ENCODE assay signal across 1 cellular context in the genomic region with DNA sequence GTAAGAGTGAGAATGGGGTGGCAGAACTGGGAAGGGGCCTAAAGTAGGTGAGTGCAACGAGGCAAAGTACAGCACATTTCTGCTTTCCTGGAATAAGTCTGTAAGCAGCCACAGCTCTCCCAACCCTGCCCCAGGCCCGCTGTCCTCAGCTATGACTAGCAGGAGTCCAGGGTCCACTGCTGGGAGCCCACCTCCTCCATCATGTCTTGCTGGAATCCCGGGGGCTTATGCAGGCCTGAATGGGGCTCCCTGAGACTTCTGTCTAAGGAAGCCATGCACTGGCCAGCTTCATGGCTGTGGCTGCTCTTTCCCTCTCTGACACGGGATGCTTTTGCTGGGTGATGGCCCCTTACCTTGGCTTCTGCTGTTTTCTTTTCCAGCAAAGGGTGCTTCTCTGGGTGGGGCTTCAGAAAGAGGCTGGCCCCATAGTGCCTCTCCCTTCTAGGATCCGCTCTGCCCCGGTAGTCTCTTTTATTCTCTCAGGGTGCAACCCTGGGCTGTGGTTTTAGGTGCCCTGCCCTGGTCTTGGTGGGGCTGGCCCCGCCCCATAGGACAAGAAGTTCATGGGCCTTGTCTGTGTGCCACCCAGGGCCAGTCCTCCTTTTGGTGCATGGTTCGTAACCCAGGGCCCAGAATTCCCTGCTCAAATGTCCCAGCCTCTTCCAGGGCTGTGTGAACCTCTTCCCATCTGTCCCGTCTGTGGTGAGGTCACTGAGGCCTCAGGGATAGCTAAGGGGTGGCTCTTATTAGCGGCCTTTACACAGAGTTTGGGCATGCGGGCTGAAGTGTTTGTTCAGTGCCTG.
A peak's percentile ranks its signal among the peaks of the same experiment; 100 is the strongest.
TF ChIP-seq lines count a peak whose summit lies in the region.

No MANE protein-coding gene starts in this region.

TF ChIP-seq in HepG2, 621 proteins besides CTCF, POLR2A, EP300 and RAD21 (continued from another document and continues in another):
- TF ChIP-seq, protein P1, sequence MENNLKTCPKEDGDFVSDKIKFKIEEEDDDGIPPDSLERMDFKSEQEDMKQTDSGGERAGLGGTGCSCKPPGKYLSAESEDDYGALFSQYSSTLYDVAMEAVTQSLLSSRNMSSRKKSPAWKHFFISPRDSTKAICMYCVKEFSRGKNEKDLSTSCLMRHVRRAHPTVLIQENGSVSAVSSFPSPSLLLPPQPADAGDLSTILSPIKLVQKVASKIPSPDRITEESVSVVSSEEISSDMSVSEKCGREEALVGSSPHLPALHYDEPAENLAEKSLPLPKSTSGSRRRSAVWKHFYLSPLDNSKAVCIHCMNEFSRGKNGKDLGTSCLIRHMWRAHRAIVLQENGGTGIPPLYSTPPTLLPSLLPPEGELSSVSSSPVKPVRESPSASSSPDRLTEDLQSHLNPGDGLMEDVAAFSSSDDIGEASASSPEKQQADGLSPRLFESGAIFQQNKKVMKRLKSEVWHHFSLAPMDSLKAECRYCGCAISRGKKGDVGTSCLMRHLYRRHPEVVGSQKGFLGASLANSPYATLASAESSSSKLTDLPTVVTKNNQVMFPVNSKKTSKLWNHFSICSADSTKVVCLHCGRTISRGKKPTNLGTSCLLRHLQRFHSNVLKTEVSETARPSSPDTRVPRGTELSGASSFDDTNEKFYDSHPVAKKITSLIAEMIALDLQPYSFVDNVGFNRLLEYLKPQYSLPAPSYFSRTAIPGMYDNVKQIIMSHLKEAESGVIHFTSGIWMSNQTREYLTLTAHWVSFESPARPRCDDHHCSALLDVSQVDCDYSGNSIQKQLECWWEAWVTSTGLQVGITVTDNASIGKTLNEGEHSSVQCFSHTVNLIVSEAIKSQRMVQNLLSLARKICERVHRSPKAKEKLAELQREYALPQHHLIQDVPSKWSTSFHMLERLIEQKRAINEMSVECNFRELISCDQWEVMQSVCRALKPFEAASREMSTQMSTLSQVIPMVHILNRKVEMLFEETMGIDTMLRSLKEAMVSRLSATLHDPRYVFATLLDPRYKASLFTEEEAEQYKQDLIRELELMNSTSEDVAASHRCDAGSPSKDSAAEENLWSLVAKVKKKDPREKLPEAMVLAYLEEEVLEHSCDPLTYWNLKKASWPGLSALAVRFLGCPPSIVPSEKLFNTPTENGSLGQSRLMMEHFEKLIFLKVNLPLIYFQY (CRISPR knock-in tag; IDR thresholded peaks at IDR 0.05; ENCODE audit: borderline replicate concordance): no peak
- TF ChIP-seq ZNF17 (CRISPR knock-in tag; IDR thresholded peaks at IDR 0.05): no peak
- TF ChIP-seq CC2D1A (CRISPR knock-in tag; IDR thresholded peaks at IDR 0.05): no peak
- TF ChIP-seq RORA (CRISPR knock-in tag; IDR thresholded peaks at IDR 0.05): no peak
- TF ChIP-seq KLF15 (CRISPR knock-in tag; IDR thresholded peaks at IDR 0.05; ENCODE audit: borderline replicate concordance): 0 out of 2 replicates have a peak, but pooled peaks have one; percentile 59
- no peak for TF ChIP-seq ELF3 (CRISPR knock-in tag; IDR thresholded peaks at IDR 0.05)
- TF ChIP-seq NR2F6 (IDR thresholded peaks at IDR 0.05): no peak
- TF ChIP-seq NR2F6 (CRISPR knock-in tag; IDR thresholded peaks at IDR 0.05): no peak
- TF ChIP-seq MYC (CRISPR knock-in tag; IDR thresholded peaks at IDR 0.05; ENCODE audit: borderline replicate concordance): peak; percentile 28; the same call in 1 of the 2 replicates
- no peak for TF ChIP-seq ARHGAP35 (CRISPR knock-in tag; IDR thresholded peaks at IDR 0.05; ENCODE audit: borderline replicate concordance)
- no peak for TF ChIP-seq HIVEP1 (CRISPR knock-in tag; IDR thresholded peaks at IDR 0.05)
- TF ChIP-seq ZC3H4 (CRISPR knock-in tag; IDR thresholded peaks at IDR 0.05; ENCODE audit: borderline replicate concordance): no peak
- TF ChIP-seq ZNF296 (CRISPR knock-in tag; conservative IDR thresholded peaks at IDR 0.05): no peak
- peak; percentile 59; the same call in 1 of the 2 replicates for TF ChIP-seq SMAD1 (CRISPR knock-in tag; IDR thresholded peaks at IDR 0.05; ENCODE audit: borderline replicate concordance, low read depth)
- 0 out of 2 replicates have a peak, but pooled peaks have one; percentile 23 for TF ChIP-seq ZNF263 (CRISPR knock-in tag; IDR thresholded peaks at IDR 0.05)
- TF ChIP-seq YEATS4 (CRISPR knock-in tag; IDR thresholded peaks at IDR 0.05; ENCODE audit: borderline replicate concordance): no peak; the same call in 1 of the 2 replicates
- TF ChIP-seq, protein P2, sequence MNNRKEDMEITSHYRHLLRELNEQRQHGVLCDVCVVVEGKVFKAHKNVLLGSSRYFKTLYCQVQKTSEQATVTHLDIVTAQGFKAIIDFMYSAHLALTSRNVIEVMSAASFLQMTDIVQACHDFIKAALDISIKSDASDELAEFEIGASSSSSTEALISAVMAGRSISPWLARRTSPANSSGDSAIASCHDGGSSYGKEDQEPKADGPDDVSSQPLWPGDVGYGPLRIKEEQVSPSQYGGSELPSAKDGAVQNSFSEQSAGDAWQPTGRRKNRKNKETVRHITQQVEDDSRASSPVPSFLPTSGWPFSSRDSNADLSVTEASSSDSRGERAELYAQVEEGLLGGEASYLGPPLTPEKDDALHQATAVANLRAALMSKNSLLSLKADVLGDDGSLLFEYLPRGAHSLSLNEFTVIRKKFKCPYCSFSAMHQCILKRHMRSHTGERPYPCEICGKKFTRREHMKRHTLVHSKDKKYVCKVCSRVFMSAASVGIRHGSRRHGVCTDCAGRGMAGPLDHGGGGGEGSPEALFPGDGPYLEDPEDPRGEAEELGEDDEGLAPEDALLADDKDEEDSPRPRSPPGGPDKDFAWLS (CRISPR knock-in tag; IDR thresholded peaks at IDR 0.05; ENCODE audit: borderline replicate concordance): peak; percentile 34; the same call in 1 of the 2 replicates
- TF ChIP-seq EED (CRISPR knock-in tag; IDR thresholded peaks at IDR 0.05): no peak
- TF ChIP-seq, protein P3, sequence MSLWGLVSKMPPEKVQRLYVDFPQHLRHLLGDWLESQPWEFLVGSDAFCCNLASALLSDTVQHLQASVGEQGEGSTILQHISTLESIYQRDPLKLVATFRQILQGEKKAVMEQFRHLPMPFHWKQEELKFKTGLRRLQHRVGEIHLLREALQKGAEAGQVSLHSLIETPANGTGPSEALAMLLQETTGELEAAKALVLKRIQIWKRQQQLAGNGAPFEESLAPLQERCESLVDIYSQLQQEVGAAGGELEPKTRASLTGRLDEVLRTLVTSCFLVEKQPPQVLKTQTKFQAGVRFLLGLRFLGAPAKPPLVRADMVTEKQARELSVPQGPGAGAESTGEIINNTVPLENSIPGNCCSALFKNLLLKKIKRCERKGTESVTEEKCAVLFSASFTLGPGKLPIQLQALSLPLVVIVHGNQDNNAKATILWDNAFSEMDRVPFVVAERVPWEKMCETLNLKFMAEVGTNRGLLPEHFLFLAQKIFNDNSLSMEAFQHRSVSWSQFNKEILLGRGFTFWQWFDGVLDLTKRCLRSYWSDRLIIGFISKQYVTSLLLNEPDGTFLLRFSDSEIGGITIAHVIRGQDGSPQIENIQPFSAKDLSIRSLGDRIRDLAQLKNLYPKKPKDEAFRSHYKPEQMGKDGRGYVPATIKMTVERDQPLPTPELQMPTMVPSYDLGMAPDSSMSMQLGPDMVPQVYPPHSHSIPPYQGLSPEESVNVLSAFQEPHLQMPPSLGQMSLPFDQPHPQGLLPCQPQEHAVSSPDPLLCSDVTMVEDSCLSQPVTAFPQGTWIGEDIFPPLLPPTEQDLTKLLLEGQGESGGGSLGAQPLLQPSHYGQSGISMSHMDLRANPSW (CRISPR knock-in tag; IDR thresholded peaks at IDR 0.05; ENCODE audit: borderline replicate concordance): no peak
- no peak for TF ChIP-seq ZNF382 (CRISPR knock-in tag; IDR thresholded peaks at IDR 0.05; ENCODE audit: borderline replicate concordance)
- TF ChIP-seq, protein P4, sequence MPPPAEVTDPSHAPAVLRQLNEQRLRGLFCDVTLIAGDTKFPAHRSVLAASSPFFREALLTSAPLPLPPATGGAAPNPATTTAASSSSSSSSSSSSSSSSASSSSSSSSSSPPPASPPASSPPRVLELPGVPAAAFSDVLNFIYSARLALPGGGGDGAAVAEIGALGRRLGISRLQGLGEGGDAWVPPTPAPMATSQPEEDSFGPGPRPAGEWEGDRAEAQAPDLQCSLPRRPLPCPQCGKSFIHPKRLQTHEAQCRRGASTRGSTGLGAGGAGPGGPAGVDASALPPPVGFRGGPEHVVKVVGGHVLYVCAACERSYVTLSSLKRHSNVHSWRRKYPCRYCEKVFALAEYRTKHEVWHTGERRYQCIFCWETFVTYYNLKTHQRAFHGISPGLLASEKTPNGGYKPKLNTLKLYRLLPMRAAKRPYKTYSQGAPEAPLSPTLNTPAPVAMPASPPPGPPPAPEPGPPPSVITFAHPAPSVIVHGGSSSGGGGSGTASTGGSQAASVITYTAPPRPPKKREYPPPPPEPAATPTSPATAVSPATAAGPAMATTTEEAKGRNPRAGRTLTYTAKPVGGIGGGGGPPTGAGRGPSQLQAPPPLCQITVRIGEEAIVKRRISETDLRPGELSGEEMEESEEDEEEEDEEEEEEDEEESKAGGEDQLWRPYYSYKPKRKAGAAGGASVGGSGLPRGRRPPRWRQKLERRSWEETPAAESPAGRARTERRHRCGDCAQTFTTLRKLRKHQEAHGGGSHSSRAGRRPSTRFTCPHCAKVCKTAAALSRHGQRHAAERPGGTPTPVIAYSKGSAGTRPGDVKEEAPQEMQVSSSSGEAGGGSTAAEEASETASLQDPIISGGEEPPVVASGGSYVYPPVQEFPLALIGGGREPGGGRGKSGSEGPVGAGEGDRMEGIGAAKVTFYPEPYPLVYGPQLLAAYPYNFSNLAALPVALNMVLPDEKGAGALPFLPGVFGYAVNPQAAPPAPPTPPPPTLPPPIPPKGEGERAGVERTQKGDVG (CRISPR knock-in tag; IDR thresholded peaks at IDR 0.05; ENCODE audit: borderline replicate concordance): no peak
- TF ChIP-seq, protein P5, sequence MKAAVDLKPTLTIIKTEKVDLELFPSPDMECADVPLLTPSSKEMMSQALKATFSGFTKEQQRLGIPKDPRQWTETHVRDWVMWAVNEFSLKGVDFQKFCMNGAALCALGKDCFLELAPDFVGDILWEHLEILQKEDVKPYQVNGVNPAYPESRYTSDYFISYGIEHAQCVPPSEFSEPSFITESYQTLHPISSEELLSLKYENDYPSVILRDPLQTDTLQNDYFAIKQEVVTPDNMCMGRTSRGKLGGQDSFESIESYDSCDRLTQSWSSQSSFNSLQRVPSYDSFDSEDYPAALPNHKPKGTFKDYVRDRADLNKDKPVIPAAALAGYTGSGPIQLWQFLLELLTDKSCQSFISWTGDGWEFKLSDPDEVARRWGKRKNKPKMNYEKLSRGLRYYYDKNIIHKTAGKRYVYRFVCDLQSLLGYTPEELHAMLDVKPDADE (CRISPR knock-in tag; IDR thresholded peaks at IDR 0.05): no peak
- no peak for TF ChIP-seq ETV5 (CRISPR knock-in tag; IDR thresholded peaks at IDR 0.05; ENCODE audit: borderline replicate concordance)
- no peak for TF ChIP-seq FOXA1 (IDR thresholded peaks at IDR 0.05)
- TF ChIP-seq FOXA1 (CRISPR knock-in tag; IDR thresholded peaks at IDR 0.05): 0 out of 2 replicates have a peak, but pooled peaks have one; percentile 5
- TF ChIP-seq ZNF572 (CRISPR knock-in tag; IDR thresholded peaks at IDR 0.05): no peak
- TF ChIP-seq ZNF12 (CRISPR knock-in tag; IDR thresholded peaks at IDR 0.05): no peak; the same call in 1 of the 2 replicates
- TF ChIP-seq ZNF713 (CRISPR knock-in tag; IDR thresholded peaks at IDR 0.05): no peak
- no peak for TF ChIP-seq KDM5B (CRISPR knock-in tag; IDR thresholded peaks at IDR 0.05; ENCODE audit: borderline replicate concordance)
- no peak for TF ChIP-seq NR1H2 (CRISPR knock-in tag; IDR thresholded peaks at IDR 0.05; ENCODE audit: borderline replicate concordance, low read depth)
- TF ChIP-seq IRX3 (CRISPR knock-in tag; IDR thresholded peaks at IDR 0.05; ENCODE audit: borderline replicate concordance, low read depth): no peak
- no peak for TF ChIP-seq ZNF510 (CRISPR knock-in tag; IDR thresholded peaks at IDR 0.05; ENCODE audit: low read depth)
- no peak for TF ChIP-seq ZFP62 (CRISPR knock-in tag; IDR thresholded peaks at IDR 0.05)
- no peak for TF ChIP-seq CBX2 (IDR thresholded peaks at IDR 0.05; ENCODE audit: low read depth, low read length)
- TF ChIP-seq CBX2 (CRISPR knock-in tag; IDR thresholded peaks at IDR 0.05; ENCODE audit: low read depth): no peak
- TF ChIP-seq, protein P6, sequence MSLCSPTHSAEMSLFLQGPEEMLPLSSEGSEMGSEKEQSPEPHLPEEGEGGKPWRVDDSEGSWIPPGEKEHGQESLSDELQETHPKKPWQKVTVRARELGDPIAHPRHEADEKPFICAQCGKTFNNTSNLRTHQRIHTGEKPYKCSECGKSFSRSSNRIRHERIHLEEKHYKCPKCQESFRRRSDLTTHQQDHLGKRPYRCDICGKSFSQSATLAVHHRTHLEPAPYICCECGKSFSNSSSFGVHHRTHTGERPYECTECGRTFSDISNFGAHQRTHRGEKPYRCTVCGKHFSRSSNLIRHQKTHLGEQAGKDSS (CRISPR knock-in tag; IDR thresholded peaks at IDR 0.05; ENCODE audit: borderline replicate concordance, low read depth): peak; percentile 40; the same call in 1 of the 2 replicates
- no peak for TF ChIP-seq ZNF562 (CRISPR knock-in tag; IDR thresholded peaks at IDR 0.05; ENCODE audit: borderline replicate concordance)
- TF ChIP-seq, protein P7, sequence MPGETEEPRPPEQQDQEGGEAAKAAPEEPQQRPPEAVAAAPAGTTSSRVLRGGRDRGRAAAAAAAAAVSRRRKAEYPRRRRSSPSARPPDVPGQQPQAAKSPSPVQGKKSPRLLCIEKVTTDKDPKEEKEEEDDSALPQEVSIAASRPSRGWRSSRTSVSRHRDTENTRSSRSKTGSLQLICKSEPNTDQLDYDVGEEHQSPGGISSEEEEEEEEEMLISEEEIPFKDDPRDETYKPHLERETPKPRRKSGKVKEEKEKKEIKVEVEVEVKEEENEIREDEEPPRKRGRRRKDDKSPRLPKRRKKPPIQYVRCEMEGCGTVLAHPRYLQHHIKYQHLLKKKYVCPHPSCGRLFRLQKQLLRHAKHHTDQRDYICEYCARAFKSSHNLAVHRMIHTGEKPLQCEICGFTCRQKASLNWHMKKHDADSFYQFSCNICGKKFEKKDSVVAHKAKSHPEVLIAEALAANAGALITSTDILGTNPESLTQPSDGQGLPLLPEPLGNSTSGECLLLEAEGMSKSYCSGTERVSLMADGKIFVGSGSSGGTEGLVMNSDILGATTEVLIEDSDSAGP (CRISPR knock-in tag; IDR thresholded peaks at IDR 0.05; ENCODE audit: borderline replicate concordance): peak; percentile 79; the same call in 1 of the 2 replicates
- TF ChIP-seq NFIC (IDR thresholded peaks at IDR 0.05; ENCODE audit: low read length): no peak
- TF ChIP-seq RAD51 (IDR thresholded peaks at IDR 0.05; ENCODE audit: borderline replicate concordance): no peak
- peak; percentile 45; the same call in 1 of the 2 replicates for TF ChIP-seq ZNF136 (CRISPR knock-in tag; IDR thresholded peaks at IDR 0.05; ENCODE audit: low read depth)
- TF ChIP-seq, protein P8, sequence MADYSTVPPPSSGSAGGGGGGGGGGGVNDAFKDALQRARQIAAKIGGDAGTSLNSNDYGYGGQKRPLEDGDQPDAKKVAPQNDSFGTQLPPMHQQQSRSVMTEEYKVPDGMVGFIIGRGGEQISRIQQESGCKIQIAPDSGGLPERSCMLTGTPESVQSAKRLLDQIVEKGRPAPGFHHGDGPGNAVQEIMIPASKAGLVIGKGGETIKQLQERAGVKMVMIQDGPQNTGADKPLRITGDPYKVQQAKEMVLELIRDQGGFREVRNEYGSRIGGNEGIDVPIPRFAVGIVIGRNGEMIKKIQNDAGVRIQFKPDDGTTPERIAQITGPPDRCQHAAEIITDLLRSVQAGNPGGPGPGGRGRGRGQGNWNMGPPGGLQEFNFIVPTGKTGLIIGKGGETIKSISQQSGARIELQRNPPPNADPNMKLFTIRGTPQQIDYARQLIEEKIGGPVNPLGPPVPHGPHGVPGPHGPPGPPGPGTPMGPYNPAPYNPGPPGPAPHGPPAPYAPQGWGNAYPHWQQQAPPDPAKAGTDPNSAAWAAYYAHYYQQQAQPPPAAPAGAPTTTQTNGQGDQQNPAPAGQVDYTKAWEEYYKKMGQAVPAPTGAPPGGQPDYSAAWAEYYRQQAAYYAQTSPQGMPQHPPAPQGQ (CRISPR knock-in tag; IDR thresholded peaks at IDR 0.05; ENCODE audit: borderline replicate concordance): no peak
- TF ChIP-seq ZNF232 (CRISPR knock-in tag; IDR thresholded peaks at IDR 0.05; ENCODE audit: borderline replicate concordance): no peak
- TF ChIP-seq ZNF563 (CRISPR knock-in tag; IDR thresholded peaks at IDR 0.05): no peak; the same call in 1 of the 2 replicates
